In genomic region chr6:98764378-98764911, GRCh38 we compare ENCODE assay signal across 10 cellular contexts.
DNase-seq lines count a peak whose midpoint lies in the region; ATAC-seq and TF ChIP-seq lines count a peak whose summit lies in the region.
"Had no signal": no experiment of that assay in that cellular context is flagged by ENCODE, and none has a peak within 500 bp of the region (broad histone marks: within the 10 kb centered on the region; RNA-seq: fewer than 3 reads in every experiment).

No MANE protein-coding gene starts in this region.

- DNase-seq in ACHN, result peak; percentile 8
- DNase-seq in HT1080 (ENCODE audit: low read depth), result peak; percentile 38
- no peak for DNase-seq in breast epithelium (ENCODE audit: low spot score in 2 of 2)
- DNase-seq in naive thymus-derived CD8-positive, alpha-beta T cell, result no peak
- DNase-seq in cortex of kidney (lab: John Stamatoyannopoulos, UW), result no peak
- DNase-seq in stimulated activated CD4-positive, alpha-beta T cell treated with anti-CD3 and anti-CD28 coated beads, Interleukin-15, amount 100 ng/mL, for 24 hours, result no peak
- DNase-seq: NCI-H2227 treated with DMSO at 0.1 percent for 48 hours had no signal

- in situ Hi-C loops in ACHN (cut with HindIII; ENCODE audit: low pct_ligation_motif_present, low pct_unique_long_range_greater_than_20kb, low sequenced_read_pairs), result no loop called here

- no peak for TF ChIP-seq POLR2A in breast epithelium (IDR thresholded peaks at IDR 0.05)

- intact Hi-C loops in breast epithelium (cut with DNase I; ENCODE audit: low total_unique reads), result no loop called here

- no peak overlapping the region for H3K27ac Mint-ChIP-seq in naive thymus-derived CD8-positive, alpha-beta T cell

- no peak for ATAC-seq in naive thymus-derived CD8-positive, alpha-beta T cell
- no peak for ATAC-seq in HG03159 (IDR thresholded peaks at IDR 0.05; ENCODE audit: unreplicated experiment)
- ATAC-seq in HG02642 (IDR thresholded peaks at IDR 0.05; ENCODE audit: poor library complexity, unreplicated experiment), result no peak
- ATAC-seq: HCT116 had no signal

- no peaks in the 10 kb centered on the region for H3K9me3 ChIP-seq in breast epithelium

- H3K4me3 ChIP-seq in breast epithelium, result peak overlapping the region; percentile 3 to 25 (median 24)

- H3K27me3 Mint-ChIP-seq in naive thymus-derived CD8-positive, alpha-beta T cell, result peaks cover 19 to 51% (median 27%) of the 10 kb centered on the region in 5 donors

- no peaks in the 10 kb centered on the region for H3K36me3 ChIP-seq in breast epithelium

- peak overlapping the region; percentile 21 to 76 (median 43) for H3K4me3 Mint-ChIP-seq in naive thymus-derived CD8-positive, alpha-beta T cell

- no peak overlapping the region for H3K27ac ChIP-seq in breast epithelium

- H3K4me1 ChIP-seq in breast epithelium, result no peaks in the 10 kb centered on the region

- H3K27me3 ChIP-seq in breast epithelium, result no peaks in the 10 kb centered on the region

- POLR2A ChIA-PET in naive thymus-derived CD8-positive, alpha-beta T cell (lab: Charles Lee), result no interaction called here

- no peak for TF ChIP-seq CTCF in breast epithelium (IDR thresholded peaks at IDR 0.05)

- H3K4me1 Mint-ChIP-seq in naive thymus-derived CD8-positive, alpha-beta T cell, result peaks cover 2 to 10% (median 4%) of the 10 kb centered on the region in 4 donors

- H3K36me3 Mint-ChIP-seq in naive thymus-derived CD8-positive, alpha-beta T cell, result peaks cover 0 to 15% (median 3%) of the 10 kb centered on the region in 3 donors

- H3K9me3 Mint-ChIP-seq in naive thymus-derived CD8-positive, alpha-beta T cell, result peaks cover 0 to 7% (median 0%) of the 10 kb centered on the region in 9 donors

Comparison
In these comparisons a context has a peak if more than half of its experiments do, and no peak if none do; other contexts are left out.
1. DNase-seq: peak in ACHN (single experiment) and HT1080 (single experiment); none in breast epithelium (0 of 2), naive thymus-derived CD8-positive, alpha-beta T cell (0 of 10), cortex of kidney (single experiment) and stimulated activated CD4-positive, alpha-beta T cell treated with anti-CD3 and anti-CD28 coated beads, Interleukin-15, amount 100 ng/mL, for 24 hours (single experiment).